ENCODE assay signal across 11 cellular contexts in the genomic region with DNA sequence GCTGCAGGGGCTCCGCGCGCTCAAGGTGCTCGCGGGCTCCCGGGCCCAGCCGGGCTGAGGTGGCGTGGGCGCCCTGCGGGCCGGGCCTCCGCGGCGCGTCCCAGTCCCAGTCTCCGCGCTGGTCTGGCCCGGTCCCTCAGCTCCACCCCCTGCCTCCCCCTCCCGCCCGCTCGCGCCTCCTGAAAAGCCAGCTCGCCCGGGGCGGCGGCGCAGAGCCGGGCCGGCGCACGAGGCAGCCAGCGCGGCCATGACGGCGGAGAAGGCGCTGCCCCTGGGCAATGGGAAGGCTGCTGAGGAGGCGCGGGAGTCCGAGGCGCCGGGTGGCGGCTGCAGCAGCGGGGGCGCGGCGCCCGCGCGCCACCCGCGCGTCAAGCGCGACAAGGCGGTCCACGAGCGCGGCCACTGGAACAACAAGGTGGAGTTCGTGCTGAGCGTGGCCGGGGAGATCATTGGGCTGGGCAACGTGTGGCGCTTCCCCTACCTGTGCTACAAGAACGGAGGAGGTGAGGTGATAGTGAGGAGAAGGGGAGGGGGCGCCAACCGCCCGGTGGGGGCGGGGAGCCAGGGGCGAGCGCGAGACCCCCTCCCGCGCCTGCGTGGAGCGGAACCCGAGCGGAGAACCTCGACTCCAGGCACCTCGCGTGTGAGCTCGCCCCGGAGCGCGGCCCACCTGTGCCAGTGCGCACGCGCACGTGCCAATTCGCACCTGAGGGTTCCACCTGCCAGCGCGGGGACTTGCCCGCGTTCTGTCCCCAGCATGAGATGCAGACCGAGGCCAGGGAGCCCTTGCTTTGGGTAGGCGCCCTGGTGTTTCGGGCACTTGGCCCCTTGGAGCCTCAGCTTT. TPM values are rescaled to one million over a fixed set of nuclear protein-coding genes. Genes with fewer than 3 reads are reported as not detected.
A peak's percentile ranks its signal among the peaks of the same experiment; 100 is the strongest.
DNase-seq lines count a peak whose midpoint lies in the region; TF ChIP-seq lines count a peak whose summit lies in the region.
"Had no signal": no experiment of that assay in that cellular context is flagged by ENCODE, and none has a peak within 500 bp of the region (broad histone marks: within the 10 kb centered on the region; RNA-seq: fewer than 3 reads in every experiment).

A gene (plus strand): TSS at position 210 of the 844 bp plus-strand sequence. CDS start 38 bp downstream, at position 248.

- peaks cover 20% of the 10 kb centered on the region for H3K27me3 Mint-ChIP-seq in MCF 10A (ENCODE audit: insufficient read depth, unreplicated experiment)

- no peaks in the 10 kb centered on the region for H3K4me1 Mint-ChIP-seq in MCF 10A (ENCODE audit: insufficient read depth, unreplicated experiment)

- intact Hi-C loops in MCF 10A (cut with micrococcal nuclease): no loop called here

- H3K4me3 ChIP-seq in HEK293 (ENCODE audit: low read depth, low read length) (peak within 1 kb of the TSS; percentile 20), iPS-15b (ENCODE audit: low read depth, low read length) (peak within 1 kb of the TSS; percentile 43), skeletal muscle tissue (ENCODE audit: low read length in 3 of 3) (peak within 1 kb of the TSS in 2 of 3 donors; percentile 45 to 58)
- H3K4me3 ChIP-seq: uterus had no signal

- H3K9ac ChIP-seq in iPS-15b (ENCODE audit: low read depth, low read length): no peak within 1 kb of the TSS
- H3K9ac ChIP-seq in skeletal muscle tissue (ENCODE audit: low read depth in 1 of 3, low read length in 3 of 3): peak within 1 kb of the TSS in 1 of 3 donors; percentile 50

- H3K4me3 Mint-ChIP-seq in MCF 10A (ENCODE audit: unreplicated experiment): peak within 1 kb of the TSS; percentile 55

- peaks cover 45% of the 10 kb centered on the region for H3K27me3 ChIP-seq in iPS-15b (ENCODE audit: control insufficient read depth, insufficient read depth, low read length)
- H3K27me3 ChIP-seq in skeletal muscle tissue (ENCODE audit: control insufficient read depth in 3 of 3, insufficient read depth in 3 of 3, low read length in 3 of 3): peaks cover 20 to 41% (median 40%) of the 10 kb centered on the region in 3 donors
- H3K27me3 ChIP-seq: uterus had no signal

- H3K27ac ChIP-seq in HEK293 (ENCODE audit: extremely low read depth, low read depth, low read length): no peak within 1 kb of the TSS; the same call in 1 of the 2 replicates
- H3K27ac ChIP-seq in skeletal muscle tissue (ENCODE audit: low read depth, low read length): no peak within 1 kb of the TSS
- H3K27ac ChIP-seq: uterus had no signal

- H3K4me1 ChIP-seq in HEK293 (ENCODE audit: control insufficient read depth, insufficient read depth, low read length): no peaks in the 10 kb centered on the region
- no peaks in the 10 kb centered on the region for H3K4me1 ChIP-seq in iPS-15b (ENCODE audit: control insufficient read depth, insufficient read depth, low read length)
- peaks cover 0 to 6% (median 4%) of the 10 kb centered on the region in 3 donors for H3K4me1 ChIP-seq in skeletal muscle tissue (ENCODE audit: control insufficient read depth in 3 of 3, insufficient read depth in 3 of 3, low read length in 3 of 3)
- H3K4me1 ChIP-seq: uterus had no signal

- no peaks in the 10 kb centered on the region for H3K36me3 Mint-ChIP-seq in MCF 10A (ENCODE audit: insufficient read depth, unreplicated experiment)

- DNase-seq in MCF 10A (ENCODE audit: unreplicated experiment): no peak
- DNase-seq in NCI-H1105 treated with DMSO at 0.1 percent for 48 hours (lab: John Stamatoyannopoulos, UW): no peak
- DNase-seq in GM03348 (ENCODE audit: low spot score): no peak
- no peak for DNase-seq in T-helper 2 cell
- DNase-seq in activated gamma-delta T cell (lab: John Stamatoyannopoulos, UW): no peak
- DNase-seq: DMS53 had no signal

- H3K27ac Mint-ChIP-seq in MCF 10A (ENCODE audit: low read depth, unreplicated experiment): no peak within 1 kb of the TSS

- no peaks in the 10 kb centered on the region for H3K9me3 Mint-ChIP-seq in MCF 10A (ENCODE audit: unreplicated experiment)

- BruUV-seq in MCF 10A (replicated peaks; lab: Mats Ljungman, UMichigan): no TSS peak

- TF ChIP-seq CTCF in HEK293 (tag by site-specific recombination; IDR thresholded peaks at IDR 0.05) (no peak), MCF 10A (IDR thresholded peaks at IDR 0.05; ENCODE audit: unreplicated experiment) (no peak)

- H3K9me3 ChIP-seq in HEK293 (ENCODE audit: control insufficient read depth, insufficient read depth, low read depth, low read length) (no peaks in the 10 kb centered on the region), iPS-15b (ENCODE audit: control insufficient read depth, insufficient read depth, low read length) (no peaks in the 10 kb centered on the region), skeletal muscle tissue (ENCODE audit: control insufficient read depth in 3 of 3, low read length in 3 of 3) (no peaks in the 10 kb centered on the region)
- H3K9me3 ChIP-seq: uterus had no signal

- POLR2A ChIA-PET in HEK293 (lab: Yijun Ruan, JAX) (interaction anchor here (0.6 kb wide), 2 partner anchors 224 to 339 kb away, joined by 3 to 4 read pairs; no protein-coding TSS in a partner anchor), MCF 10A (lab: Yijun Ruan, JAX) (no interaction called here)

- CTCF ChIA-PET in HEK293 (lab: Yijun Ruan, JAX): no interaction called here
- CTCF ChIA-PET in MCF 10A (lab: Yijun Ruan, JAX): no interaction called here

- H3K36me3 ChIP-seq in HEK293 (ENCODE audit: control insufficient read depth in 2 of 2, insufficient read depth in 1 of 2, low read length in 2 of 2) (peaks cover 0 to 20% of the 10 kb centered on the region in 2 experiments; a peak in 1 of 3 replicates), iPS-15b (ENCODE audit: control insufficient read depth, insufficient read depth, low read length) (no peaks in the 10 kb centered on the region), skeletal muscle tissue (ENCODE audit: control insufficient read depth in 3 of 3, insufficient read depth in 3 of 3, low read length in 3 of 3) (no peaks in the 10 kb centered on the region)
- H3K36me3 ChIP-seq: uterus had no signal

TF ChIP-seq in HEK293, 187 proteins besides CTCF, POLR2A, EP300 and RAD21:
- TF ChIP-seq ZNF776 (tag by site-specific recombination; IDR thresholded peaks at IDR 0.05; ENCODE audit: borderline replicate concordance) (no peak), ZNF544 (tag by site-specific recombination; IDR thresholded peaks at IDR 0.05) (no peak), ZNF768 (tag by site-specific recombination; IDR thresholded peaks at IDR 0.05) (no peak)
- TF ChIP-seq, protein P1, sequence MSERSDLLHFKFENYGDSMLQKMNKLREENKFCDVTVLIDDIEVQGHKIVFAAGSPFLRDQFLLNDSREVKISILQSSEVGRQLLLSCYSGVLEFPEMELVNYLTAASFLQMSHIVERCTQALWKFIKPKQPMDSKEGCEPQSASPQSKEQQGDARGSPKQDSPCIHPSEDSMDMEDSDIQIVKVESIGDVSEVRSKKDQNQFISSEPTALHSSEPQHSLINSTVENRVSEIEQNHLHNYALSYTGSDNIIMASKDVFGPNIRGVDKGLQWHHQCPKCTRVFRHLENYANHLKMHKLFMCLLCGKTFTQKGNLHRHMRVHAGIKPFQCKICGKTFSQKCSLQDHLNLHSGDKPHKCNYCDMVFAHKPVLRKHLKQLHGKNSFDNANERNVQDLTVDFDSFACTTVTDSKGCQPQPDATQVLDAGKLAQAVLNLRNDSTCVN (tag by site-specific recombination; optimal IDR thresholded peaks at IDR 0.05): peak; percentile 28
TF ChIP-seq in HEK293: peak in this region for 1.

RNA-seq across cellular contexts. Expression of the gene that starts here (rescaled TPM):
- 1.4 and 1.5 TPM in 2 replicates for total RNA-seq in MCF 10A (2022)
- not detected for total RNA-seq in skeletal muscle tissue
- total RNA-seq: RPMI7951 had no signal
